Comparison of ENCODE assay signal across 9 cellular contexts in genomic region chr15:75650908-75651809, GRCh38. TPM values are rescaled to one million over a fixed set of nuclear protein-coding genes. Genes with fewer than 3 reads are reported as not detected.
DNase-seq lines count a peak whose midpoint lies in the region; ATAC-seq and TF ChIP-seq lines count a peak whose summit lies in the region.
"Had no signal": no experiment of that assay in that cellular context is flagged by ENCODE, and none has a peak within 500 bp of the region (broad histone marks: within the 10 kb centered on the region; RNA-seq: fewer than 3 reads in every experiment).

No MANE protein-coding gene starts in this region.

- intact Hi-C loops in body of pancreas (cut with DNase I), result no loop called here
- intact Hi-C loops in left colon (cut with DNase I, micrococcal nuclease), result no loop called here

- peak overlapping the region; percentile 1 to 14 for H3K4me3 ChIP-seq in body of pancreas
- H3K4me3 ChIP-seq in thoracic aorta, result peak overlapping the region; percentile 79

- H3K4me3 Mint-ChIP-seq in T-helper 2 cell treated with Interferon-gamma antibody and Interleukin-4, amounts not matched to agents 5 μg/mL and 100 μg/mL, for 36 hours, result no peak overlapping the region

- no peaks in the 10 kb centered on the region for H3K9me3 Mint-ChIP-seq in T-helper 2 cell treated with Interferon-gamma antibody and Interleukin-4, amounts not matched to agents 5 μg/mL and 100 μg/mL, for 36 hours

- H3K27me3 ChIP-seq in body of pancreas (no peaks in the 10 kb centered on the region), thoracic aorta (replicated peaks; ENCODE audit: insufficient read depth) (no peaks in the 10 kb centered on the region)

- H3K4me1 Mint-ChIP-seq in T-helper 2 cell treated with Interferon-gamma antibody and Interleukin-4, amounts not matched to agents 5 μg/mL and 100 μg/mL, for 36 hours (ENCODE audit: low read depth), result peaks cover 19% of the 10 kb centered on the region

- peak overlapping the region; percentile 28 for H3K27ac Mint-ChIP-seq in T-helper 2 cell treated with Interferon-gamma antibody and Interleukin-4, amounts not matched to agents 5 μg/mL and 100 μg/mL, for 36 hours

- 19 to 24% methylated on average over 3 to 9 of the region's 9 CpGs for WGBS in body of pancreas, 2 donors

- H3K4me1 ChIP-seq in body of pancreas, result peaks cover 80% of the 10 kb centered on the region
- H3K4me1 ChIP-seq in thoracic aorta (ENCODE audit: control insufficient read depth in 1 of 2, low read depth in 2 of 2), result peaks cover 37 to 82% of the 10 kb centered on the region in 2 donors

- H3K9me3 ChIP-seq in body of pancreas (no peaks in the 10 kb centered on the region), thoracic aorta (no peaks in the 10 kb centered on the region)
- H3K9me3 ChIP-seq: neutrophil had no signal

- no peaks in the 10 kb centered on the region for H3K36me3 ChIP-seq in body of pancreas (replicated peaks in 1 of 2; ENCODE audit: insufficient read depth in 1 of 2, low read depth in 2 of 2)
- H3K36me3 ChIP-seq in thoracic aorta, result no peaks in the 10 kb centered on the region
- H3K36me3 ChIP-seq: neutrophil had no signal

- DNase-seq in T-helper 2 cell treated with Interferon-gamma antibody and Interleukin-4, amounts not matched to agents 5 μg/mL and 100 μg/mL, for 36 hours (ENCODE audit: low spot score), result no peak
- no peak for DNase-seq in T-helper 2 cell
- DNase-seq in body of pancreas, result peak; percentile 85 to 92 (median 90)
- peak in 1 of 2 donors; percentile 57 for DNase-seq in left colon
- no peak for DNase-seq in thoracic aorta (ENCODE audit: low spot score)
- DNase-seq in stimulated activated naive CD4-positive, alpha-beta T cell (lab: John Stamatoyannopoulos, UW), result no peak

- H3K27me3 Mint-ChIP-seq in T-helper 2 cell treated with Interferon-gamma antibody and Interleukin-4, amounts not matched to agents 5 μg/mL and 100 μg/mL, for 36 hours (ENCODE audit: low read depth), result peaks cover 12% of the 10 kb centered on the region

- peak; percentile 29 to 44 (median 30) for TF ChIP-seq POLR2A in body of pancreas (IDR thresholded peaks at IDR 0.05)

- TF ChIP-seq CTCF in body of pancreas (IDR thresholded peaks at IDR 0.05) (no peak), thoracic aorta (IDR thresholded peaks at IDR 0.05) (no peak)

- no peaks in the 10 kb centered on the region for H3K36me3 Mint-ChIP-seq in T-helper 2 cell treated with Interferon-gamma antibody and Interleukin-4, amounts not matched to agents 5 μg/mL and 100 μg/mL, for 36 hours (ENCODE audit: low read depth)

- ATAC-seq in body of pancreas (peak; percentile 45), left colon (peak; percentile 26), thoracic aorta (ENCODE audit: insufficient number of reproducible peaks, low FRiP score, low read depth) (no peak), GM19035 (IDR thresholded peaks at IDR 0.05; ENCODE audit: unreplicated experiment) (no peak), HG02938 (IDR thresholded peaks at IDR 0.05; ENCODE audit: unreplicated experiment) (no peak)

- H3K27ac ChIP-seq in body of pancreas, result peak overlapping the region; percentile 54 to 76 (median 62)
- peak overlapping the region; percentile 64 to 92 for H3K27ac ChIP-seq in thoracic aorta
- H3K27ac ChIP-seq: neutrophil had no signal

RNA-seq across cellular contexts. Expression of gene SNX33, which starts 3.4 kb away (rescaled TPM):
- 10 to 100 TPM; 19.8 to 21.8 TPM for total RNA-seq in body of pancreas
- total RNA-seq in left colon, result 10 to 100 TPM; 24.3 to 29.3 TPM
- 10 to 100 TPM; 45.1 to 57.3 TPM for total RNA-seq in thoracic aorta

RNA-seq across cellular contexts. Expression of gene IMP3, which starts 11.1 kb away (rescaled TPM):
- total RNA-seq in body of pancreas (10 to 100 TPM; 43.1 to 66.6 TPM), left colon (10 to 100 TPM; 53.9 to 61.3 TPM), thoracic aorta (100 to 1,000 TPM in 1 of 2 donors, 10 to 100 TPM in 1; 79.9 to 127 TPM)

RNA-seq across cellular contexts. Expression of gene SNUPN, which starts 25.6 kb away (rescaled TPM):
- total RNA-seq in body of pancreas (10 to 100 TPM in 1 of 2 donors, 1 to 10 TPM in 1; 7.0 to 11.2 TPM), left colon (10 to 100 TPM; 14.9 to 16.8 TPM), thoracic aorta (10 to 100 TPM in 1 of 2 donors, 1 to 10 TPM in 1; 5.8 to 16.9 TPM)

Comparison
In these comparisons a context has a peak if more than half of its experiments do, and no peak if none do; other contexts are left out.
1. DNase-seq: peak in body of pancreas (4 of 4); none in T-helper 2 cell treated with Interferon-gamma antibody and Interleukin-4, amounts not matched to agents 5 μg/mL and 100 μg/mL, for 36 hours (single experiment), T-helper 2 cell (0 of 5), thoracic aorta (single experiment) and stimulated activated naive CD4-positive, alpha-beta T cell (0 of 6).
2. ATAC-seq: peak in body of pancreas (single experiment) and left colon (single experiment); none in thoracic aorta (single experiment), GM19035 (single experiment) and HG02938 (single experiment).